Comparison of ENCODE assay signal across 8 cellular contexts in the genomic region with DNA sequence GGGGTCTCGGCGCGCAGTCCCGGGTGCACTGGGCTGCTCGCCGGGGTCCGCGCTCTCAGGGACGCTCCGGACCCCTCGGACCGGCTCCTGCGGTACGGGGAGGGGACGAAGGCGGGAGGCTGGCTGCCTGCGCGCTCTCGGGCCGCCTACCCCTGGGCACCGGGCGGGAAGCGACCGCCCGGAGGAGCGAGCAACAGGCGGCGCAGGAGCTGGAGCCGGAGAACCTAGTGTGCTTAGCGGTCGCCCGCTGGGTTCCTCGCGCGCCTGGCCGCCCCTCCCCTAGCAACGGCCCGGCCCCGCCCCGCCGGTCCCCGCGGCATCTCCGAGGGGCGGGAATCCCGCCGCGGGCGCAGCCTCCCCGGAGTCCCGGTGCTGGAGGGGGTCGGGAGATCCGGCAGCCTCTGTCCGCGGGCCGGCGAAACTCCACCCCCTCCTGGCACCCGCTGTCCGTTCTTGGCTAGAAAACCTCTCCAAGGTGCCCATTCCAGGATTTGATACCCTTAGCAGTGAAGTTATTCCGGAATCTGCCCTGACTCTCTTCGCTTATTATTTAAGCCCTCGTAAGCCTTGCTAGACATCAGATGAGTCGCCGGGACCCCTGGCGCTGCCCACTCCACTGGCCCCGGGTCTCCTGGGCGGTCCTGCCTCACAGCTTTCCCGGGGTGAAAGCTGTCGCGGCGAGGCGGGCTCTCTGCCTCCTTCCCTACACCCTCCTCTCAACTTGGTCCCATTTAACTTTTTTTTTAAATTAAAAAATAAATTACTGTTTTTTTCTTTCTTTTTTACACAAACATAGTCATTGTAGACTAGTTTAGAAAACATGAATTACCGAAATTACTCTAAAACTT. TPM values are rescaled to one million over a fixed set of nuclear protein-coding genes. Genes with fewer than 3 reads are reported as not detected.
DNase-seq lines count a peak whose midpoint lies in the region; FAIRE-seq and TF ChIP-seq lines count a peak whose summit lies in the region.

Gene RPRML, minus strand, starts transcription at position 231 of the 848 bp plus-strand sequence. CDS start 246 bp downstream, outside the sequence.

- peak within 1 kb of the TSS; percentile 73 for H3K4me3 Mint-ChIP-seq in activated naive CD4-positive, alpha-beta T cell treated with anti-CD3 and anti-CD28 coated beads, Interleukin-2, amount 10 ng/mL, durations not matched to agents 7 days and 5 days

- DNase-seq in NCI-H1417 (lab: John Stamatoyannopoulos, UW): peak; percentile 31 to 80 (median 78)
- DNase-seq in NCI-H1417 treated with DMSO at 0.1 percent for 48 hours (lab: John Stamatoyannopoulos, UW): no peak
- DNase-seq in NCI-H524 treated with DMSO at 0.1 percent for 48 hours (lab: John Stamatoyannopoulos, UW): peak; percentile 35
- peak; percentile 53 for DNase-seq in activated naive CD4-positive, alpha-beta T cell treated with anti-CD3 and anti-CD28 coated beads, Interleukin-2, amount 10 ng/mL, durations not matched to agents 7 days and 5 days
- peak; percentile 28 for DNase-seq in left ventricle myocardium inferior
- peak; percentile 68 for DNase-seq in retina
- no peak for DNase-seq in RCC 7860 (ENCODE audit: low spot score)
- DNase-seq in HCEC 1CT: no peak

- no peak within 1 kb of the TSS for H3K27ac Mint-ChIP-seq in activated naive CD4-positive, alpha-beta T cell treated with anti-CD3 and anti-CD28 coated beads, Interleukin-2, amount 10 ng/mL, durations not matched to agents 7 days and 5 days

- peaks cover 82% of the 10 kb centered on the region for H3K27me3 Mint-ChIP-seq in activated naive CD4-positive, alpha-beta T cell treated with anti-CD3 and anti-CD28 coated beads, Interleukin-2, amount 10 ng/mL, durations not matched to agents 7 days and 5 days

- peak within 1 kb of the TSS; percentile 75 for H3K4me3 ChIP-seq in left ventricle myocardium inferior

- no peak for TF ChIP-seq CTCF in left ventricle myocardium inferior (IDR thresholded peaks at IDR 0.05; ENCODE audit: borderline replicate concordance)

- H3K36me3 Mint-ChIP-seq in activated naive CD4-positive, alpha-beta T cell treated with anti-CD3 and anti-CD28 coated beads, Interleukin-2, amount 10 ng/mL, durations not matched to agents 7 days and 5 days: no peaks in the 10 kb centered on the region

- H3K27me3 ChIP-seq in left ventricle myocardium inferior (ENCODE audit: low read depth): peaks cover 50% of the 10 kb centered on the region

- H3K4me1 ChIP-seq in left ventricle myocardium inferior: peaks cover 30% of the 10 kb centered on the region

- peak within 1 kb of the TSS; percentile 58 for H3K27ac ChIP-seq in left ventricle myocardium inferior (replicated peaks)

- H3K9me3 ChIP-seq in left ventricle myocardium inferior (replicated peaks): no peaks in the 10 kb centered on the region

- no peaks in the 10 kb centered on the region for H3K9me3 Mint-ChIP-seq in activated naive CD4-positive, alpha-beta T cell treated with anti-CD3 and anti-CD28 coated beads, Interleukin-2, amount 10 ng/mL, durations not matched to agents 7 days and 5 days

- peaks cover 6% of the 10 kb centered on the region for H3K4me1 Mint-ChIP-seq in activated naive CD4-positive, alpha-beta T cell treated with anti-CD3 and anti-CD28 coated beads, Interleukin-2, amount 10 ng/mL, durations not matched to agents 7 days and 5 days

- H3K36me3 ChIP-seq in left ventricle myocardium inferior: no peaks in the 10 kb centered on the region

- CTCF ChIA-PET in activated naive CD4-positive, alpha-beta T cell treated with anti-CD3 and anti-CD28 coated beads, Interleukin-2, amount 10 ng/mL, durations not matched to agents 7 days and 5 days (lab: Charles Lee): interaction anchor here (0.6 kb wide), 1 partner anchor 22 kb away, joined by 3 read pairs; no protein-coding TSS in a partner anchor

- intact Hi-C loops in left ventricle myocardium inferior (cut with micrococcal nuclease): no loop called here

- FAIRE-seq in RCC 7860 (lab: Jason Lieb, UNC): no peak

RNA-seq across cellular contexts. Expression of gene RPRML, which starts in this region (rescaled TPM):
- not detected for total RNA-seq in left ventricle myocardium inferior

Comparison
In these comparisons a context has a peak if more than half of its experiments do, and no peak if none do; other contexts are left out.
1. DNase-seq: peak in NCI-H1417 (3 of 3), NCI-H524 treated with DMSO at 0.1 percent for 48 hours (single experiment), activated naive CD4-positive, alpha-beta T cell treated with anti-CD3 and anti-CD28 coated beads, Interleukin-2, amount 10 ng/mL, durations not matched to agents 7 days and 5 days (single experiment) and retina (single experiment); none in NCI-H1417 treated with DMSO at 0.1 percent for 48 hours (single experiment), RCC 7860 (single experiment) and HCEC 1CT (single experiment).
2. Peak in DNase-seq, H3K4me3 ChIP-seq and H3K27ac ChIP-seq in left ventricle myocardium inferior; RNA of the gene not detected or under 1 TPM.